In genomic region chr9:137156567-137157375, GRCh38 we compare ENCODE assay signal across 8 cellular contexts.
DNase-seq lines count a peak whose midpoint lies in the region; ATAC-seq and TF ChIP-seq lines count a peak whose summit lies in the region.

No MANE protein-coding gene starts in this region.

- H3K27me3 Mint-ChIP-seq in activated T-cell treated with anti-CD3 and anti-CD28 coated beads, Interleukin-2, amount 50 U/mL, for 24 hours = peaks cover 64% of the 10 kb centered on the region

- peak; percentile 34 for DNase-seq in AG10803 (ENCODE audit: low read depth)
- peak in 62 of 76 experiments; percentile 12 to 77 (median 59) for DNase-seq in HUDEP-2 (lab: John Stamatoyannopoulos, UW; ENCODE audit: unreplicated experiment in 76 of 76)
- DNase-seq in activated T-cell treated with anti-CD3 and anti-CD28 coated beads, Interleukin-2, amount 50 U/mL, for 24 hours = peak; percentile 74
- peak in 41 of 42 donors; percentile 54 to 90 (median 75) for DNase-seq in head of caudate nucleus
- DNase-seq in stimulated activated CD4-positive, alpha-beta T cell treated with anti-CD3 and anti-CD28 coated beads, Interleukin-4, amount 100 ng/mL, for 1 hour = peak; percentile 69
- no peak for DNase-seq in NOMO-1 treated with DMSO at 0.1 percent for 48 hours (lab: John Stamatoyannopoulos, UW; ENCODE audit: unreplicated experiment)

- intact Hi-C loops in head of caudate nucleus (cut with DNase I) = no loop called here

- ATAC-seq in HG03460 (IDR thresholded peaks at IDR 0.05; ENCODE audit: unreplicated experiment) (no peak), GM18520 (IDR thresholded peaks at IDR 0.05; ENCODE audit: unreplicated experiment) (no peak)

- H3K9me3 Mint-ChIP-seq in activated T-cell treated with anti-CD3 and anti-CD28 coated beads, Interleukin-2, amount 50 U/mL, for 24 hours = no peaks in the 10 kb centered on the region

- peaks cover 21% of the 10 kb centered on the region for H3K4me1 Mint-ChIP-seq in activated T-cell treated with anti-CD3 and anti-CD28 coated beads, Interleukin-2, amount 50 U/mL, for 24 hours (ENCODE audit: low read depth)

- peak overlapping the region; percentile 44 for H3K4me3 Mint-ChIP-seq in activated T-cell treated with anti-CD3 and anti-CD28 coated beads, Interleukin-2, amount 50 U/mL, for 24 hours

- H3K36me3 Mint-ChIP-seq in activated T-cell treated with anti-CD3 and anti-CD28 coated beads, Interleukin-2, amount 50 U/mL, for 24 hours (ENCODE audit: low read depth) = no peaks in the 10 kb centered on the region

- no peak overlapping the region for H3K27ac Mint-ChIP-seq in activated T-cell treated with anti-CD3 and anti-CD28 coated beads, Interleukin-2, amount 50 U/mL, for 24 hours

- peak overlapping the region; percentile 47 for H3K4me3 ChIP-seq in AG10803 (ENCODE audit: low read length)

- no peak for TF ChIP-seq CTCF in AG10803 (conservative IDR thresholded peaks at IDR 0.05; ENCODE audit: low read length)
